Comparison of ENCODE assay signal across 8 cellular contexts in genomic region chr16:84599528-84600202, GRCh38. TPM values are rescaled to one million over a fixed set of nuclear protein-coding genes. Genes with fewer than 3 reads are reported as not detected.
DNase-seq lines count a peak whose midpoint lies in the region; ATAC-seq lines count a peak whose summit lies in the region.

No MANE protein-coding gene starts in this region.

- DNase-seq in GF-D8 (lab: John Stamatoyannopoulos, UW), result peak; percentile 97
- DNase-seq in SIG-M5 (lab: John Stamatoyannopoulos, UW), result peak; percentile 76
- DNase-seq in anterior cingulate cortex (lab: John Stamatoyannopoulos, UW), result peak in 47 of 58 donors; percentile 17 to 85 (median 51)
- peak; percentile 76 for DNase-seq in hepatic stellate cell (ENCODE audit: low spot score)
- DNase-seq in pulmonary artery endothelial cell (ENCODE audit: low read depth, low spot score), result peak; percentile 63
- no peak for DNase-seq in DMS79 (lab: John Stamatoyannopoulos, UW)

- ATAC-seq in HG02588 (IDR thresholded peaks at IDR 0.05; ENCODE audit: unreplicated experiment), result peak; percentile 44
- no peak for ATAC-seq in GM18502 (IDR thresholded peaks at IDR 0.05; ENCODE audit: poor library complexity, unreplicated experiment)

RNA-seq across cellular contexts. Expression of gene COTL1, which starts 18.2 kb away (rescaled TPM):
- total RNA-seq in pulmonary artery endothelial cell, result 124 and 172 TPM in 2 replicates

RNA-seq across cellular contexts. Expression of gene KLHL36, which starts 48.6 kb away (rescaled TPM):
- 62.3 and 63.6 TPM in 2 replicates for total RNA-seq in pulmonary artery endothelial cell
